Comparison of ENCODE assay signal across 23 cellular contexts in genomic region chr21:45900034-45900868, GRCh38.
"Had no signal": no experiment of that assay in that cellular context is flagged by ENCODE, and none has a peak within 500 bp of the region (broad histone marks: within the 10 kb centered on the region; RNA-seq: fewer than 3 reads in every experiment).

No MANE protein-coding gene starts in this region.

- H3K4me3 Mint-ChIP-seq: activated B cell treated with CpG ODN at 0.5 μM for 24 hours; activated CD8-positive, alpha-beta T cell treated with anti-CD3 and anti-CD28 coated beads for 36 hours; activated naive CD8-positive, alpha-beta T cell; mesothelial cell of epicardium; naive B cell; neural crest cell; T-helper 2 cell treated with Interferon-gamma antibody and Interleukin-4, amounts not matched to agents 5 μg/mL and 100 μg/mL, for 36 hours had no signal

- H3K4me1 Mint-ChIP-seq: activated B cell treated with CpG ODN at 0.5 μM for 24 hours, naive B cell had no signal

- H3K27ac ChIP-seq: body of pancreas, colonic mucosa, parathyroid adenoma, right atrium auricular region, suprapubic skin, tibial artery, upper lobe of right lung had no signal

- H3K9me3 ChIP-seq: body of pancreas, colonic mucosa, right atrium auricular region, suprapubic skin, tibial artery, upper lobe of right lung had no signal

- H3K9me3 Mint-ChIP-seq: activated B cell treated with CpG ODN at 0.5 μM for 24 hours; activated CD8-positive, alpha-beta T cell treated with anti-CD3 and anti-CD28 coated beads for 36 hours; activated T-helper 2 cell treated with anti-CD3 and anti-CD28 coated beads, Interferon-gamma antibody, Interleukin-2, Interleukin-4, amounts not matched to agents 10 μg/mL and 5 μg/mL and 100 μg/mL, durations not matched to agents 14 hours and 24 hours and 36 hours; mesothelial cell of epicardium; naive B cell; neural crest cell; T-helper 2 cell treated with Interferon-gamma antibody and Interleukin-4, amounts not matched to agents 5 μg/mL and 100 μg/mL, for 36 hours had no signal

- DNase-seq: activated B cell treated with CpG ODN at 0.5 μM for 24 hours; activated CD4-positive, alpha-beta T cell treated with anti-CD3 and anti-CD28 coated beads, Interleukin-2, amount 50 U/mL, for 1 hour; activated CD8-positive, alpha-beta T cell treated with anti-CD3 and anti-CD28 coated beads for 36 hours; activated naive CD4-positive, alpha-beta T cell treated with Interleukin-2 at 50 U/mL for 16 hours; activated T-cell treated with anti-CD3 and anti-CD28 coated beads, Interleukin-2, amount 50 U/mL, for 48 hours; anterior cingulate cortex; body of pancreas; colonic mucosa; effector CD8-positive, alpha-beta T cell; naive B cell; occipital lobe; stimulated activated naive CD4-positive, alpha-beta T cell; tibial artery; upper lobe of right lung had no signal

- H2AFZ ChIP-seq: parathyroid adenoma had no signal

- ATAC-seq: activated CD8-positive, alpha-beta T cell treated with anti-CD3 and anti-CD28 coated beads for 36 hours; left ventricle myocardium superior; upper lobe of right lung had no signal

- H3K4me3 ChIP-seq: body of pancreas, colonic mucosa, right atrium auricular region, suprapubic skin, tibial artery, upper lobe of right lung had no signal

- H3K36me3 Mint-ChIP-seq: activated naive CD8-positive, alpha-beta T cell; mesothelial cell of epicardium; naive B cell had no signal

- H3K27me3 ChIP-seq: body of pancreas, colonic mucosa, right atrium auricular region, suprapubic skin, upper lobe of right lung had no signal

- H3K9ac ChIP-seq: parathyroid adenoma had no signal

- H3K4me1 ChIP-seq: body of pancreas, colonic mucosa, parathyroid adenoma, right atrium auricular region, suprapubic skin, tibial artery, upper lobe of right lung had no signal

- H3K27me3 Mint-ChIP-seq: activated B cell treated with CpG ODN at 0.5 μM for 24 hours; activated naive CD8-positive, alpha-beta T cell; naive B cell had no signal

- H3K27ac Mint-ChIP-seq: activated B cell treated with CpG ODN at 0.5 μM for 24 hours; activated CD8-positive, alpha-beta T cell treated with anti-CD3 and anti-CD28 coated beads for 36 hours; activated naive CD8-positive, alpha-beta T cell; activated T-helper 2 cell treated with anti-CD3 and anti-CD28 coated beads, Interferon-gamma antibody, Interleukin-2, Interleukin-4, amounts not matched to agents 10 μg/mL and 5 μg/mL and 100 μg/mL, durations not matched to agents 14 hours and 24 hours and 36 hours; mesothelial cell of epicardium; naive B cell; T-helper 2 cell treated with Interferon-gamma antibody and Interleukin-4, amounts not matched to agents 5 μg/mL and 100 μg/mL, for 36 hours had no signal

- H3K36me3 ChIP-seq: colonic mucosa, right atrium auricular region, tibial artery, upper lobe of right lung had no signal
